Comparison of ENCODE assay signal across 1 cellular context in genomic region chr7:135386181-135386580, GRCh38.
TF ChIP-seq lines count a peak whose summit lies in the region.

No MANE protein-coding gene starts in this region.

TF ChIP-seq in GM23338, 12 proteins besides CTCF, POLR2A, EP300 and RAD21 (continued from another document):
- TF ChIP-seq, protein P1, sequence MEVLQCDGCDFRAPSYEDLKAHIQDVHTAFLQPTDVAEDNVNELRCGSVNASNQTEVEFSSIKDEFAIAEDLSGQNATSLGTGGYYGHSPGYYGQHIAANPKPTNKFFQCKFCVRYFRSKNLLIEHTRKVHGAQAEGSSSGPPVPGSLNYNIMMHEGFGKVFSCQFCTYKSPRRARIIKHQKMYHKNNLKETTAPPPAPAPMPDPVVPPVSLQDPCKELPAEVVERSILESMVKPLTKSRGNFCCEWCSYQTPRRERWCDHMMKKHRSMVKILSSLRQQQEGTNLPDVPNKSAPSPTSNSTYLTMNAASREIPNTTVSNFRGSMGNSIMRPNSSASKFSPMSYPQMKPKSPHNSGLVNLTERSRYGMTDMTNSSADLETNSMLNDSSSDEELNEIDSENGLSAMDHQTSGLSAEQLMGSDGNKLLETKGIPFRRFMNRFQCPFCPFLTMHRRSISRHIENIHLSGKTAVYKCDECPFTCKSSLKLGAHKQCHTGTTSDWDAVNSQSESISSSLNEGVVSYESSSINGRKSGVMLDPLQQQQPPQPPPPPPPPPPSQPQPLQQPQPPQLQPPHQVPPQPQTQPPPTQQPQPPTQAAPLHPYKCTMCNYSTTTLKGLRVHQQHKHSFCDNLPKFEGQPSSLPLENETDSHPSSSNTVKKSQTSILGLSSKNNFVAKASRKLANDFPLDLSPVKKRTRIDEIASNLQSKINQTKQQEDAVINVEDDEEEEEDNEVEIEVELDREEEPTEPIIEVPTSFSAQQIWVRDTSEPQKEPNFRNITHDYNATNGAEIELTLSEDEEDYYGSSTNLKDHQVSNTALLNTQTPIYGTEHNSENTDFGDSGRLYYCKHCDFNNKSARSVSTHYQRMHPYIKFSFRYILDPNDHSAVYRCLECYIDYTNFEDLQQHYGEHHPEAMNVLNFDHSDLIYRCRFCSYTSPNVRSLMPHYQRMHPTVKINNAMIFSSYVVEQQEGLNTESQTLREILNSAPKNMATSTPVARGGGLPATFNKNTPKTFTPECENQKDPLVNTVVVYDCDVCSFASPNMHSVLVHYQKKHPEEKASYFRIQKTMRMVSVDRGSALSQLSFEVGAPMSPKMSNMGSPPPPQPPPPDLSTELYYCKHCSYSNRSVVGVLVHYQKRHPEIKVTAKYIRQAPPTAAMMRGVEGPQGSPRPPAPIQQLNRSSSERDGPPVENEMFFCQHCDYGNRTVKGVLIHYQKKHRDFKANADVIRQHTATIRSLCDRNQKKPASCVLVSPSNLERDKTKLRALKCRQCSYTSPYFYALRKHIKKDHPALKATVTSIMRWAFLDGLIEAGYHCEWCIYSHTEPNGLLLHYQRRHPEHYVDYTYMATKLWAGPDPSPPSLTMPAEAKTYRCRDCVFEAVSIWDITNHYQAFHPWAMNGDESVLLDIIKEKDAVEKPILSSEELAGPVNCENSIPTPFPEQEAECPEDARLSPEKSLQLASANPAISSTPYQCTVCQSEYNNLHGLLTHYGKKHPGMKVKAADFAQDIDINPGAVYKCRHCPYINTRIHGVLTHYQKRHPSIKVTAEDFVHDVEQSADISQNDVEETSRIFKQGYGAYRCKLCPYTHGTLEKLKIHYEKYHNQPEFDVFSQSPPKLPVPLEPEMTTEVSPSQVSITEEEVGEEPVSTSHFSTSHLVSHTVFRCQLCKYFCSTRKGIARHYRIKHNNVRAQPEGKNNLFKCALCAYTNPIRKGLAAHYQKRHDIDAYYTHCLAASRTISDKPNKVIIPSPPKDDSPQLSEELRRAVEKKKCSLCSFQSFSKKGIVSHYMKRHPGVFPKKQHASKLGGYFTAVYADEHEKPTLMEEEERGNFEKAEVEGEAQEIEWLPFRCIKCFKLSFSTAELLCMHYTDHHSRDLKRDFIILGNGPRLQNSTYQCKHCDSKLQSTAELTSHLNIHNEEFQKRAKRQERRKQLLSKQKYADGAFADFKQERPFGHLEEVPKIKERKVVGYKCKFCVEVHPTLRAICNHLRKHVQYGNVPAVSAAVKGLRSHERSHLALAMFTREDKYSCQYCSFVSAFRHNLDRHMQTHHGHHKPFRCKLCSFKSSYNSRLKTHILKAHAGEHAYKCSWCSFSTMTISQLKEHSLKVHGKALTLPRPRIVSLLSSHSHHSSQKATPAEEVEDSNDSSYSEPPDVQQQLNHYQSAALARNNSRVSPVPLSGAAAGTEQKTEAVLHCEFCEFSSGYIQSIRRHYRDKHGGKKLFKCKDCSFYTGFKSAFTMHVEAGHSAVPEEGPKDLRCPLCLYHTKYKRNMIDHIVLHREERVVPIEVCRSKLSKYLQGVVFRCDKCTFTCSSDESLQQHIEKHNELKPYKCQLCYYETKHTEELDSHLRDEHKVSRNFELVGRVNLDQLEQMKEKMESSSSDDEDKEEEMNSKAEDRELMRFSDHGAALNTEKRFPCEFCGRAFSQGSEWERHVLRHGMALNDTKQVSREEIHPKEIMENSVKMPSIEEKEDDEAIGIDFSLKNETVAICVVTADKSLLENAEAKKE (CRISPR knock-in tag; IDR thresholded peaks at IDR 0.05) = no peak
- TF ChIP-seq EZH2phosphoT487 (IDR thresholded peaks at IDR 0.05; ENCODE audit: unreplicated experiment) (no peak), STAT1 (IDR thresholded peaks at IDR 0.05; ENCODE audit: unreplicated experiment) (no peak), CREB1 (CRISPR knock-in tag; IDR thresholded peaks at IDR 0.05; ENCODE audit: low read depth) (no peak), ZNF114 (CRISPR knock-in tag; IDR thresholded peaks at IDR 0.05) (no peak), JUNB (IDR thresholded peaks at IDR 0.05; ENCODE audit: unreplicated experiment) (no peak), ZNF331 (CRISPR knock-in tag; IDR thresholded peaks at IDR 0.05; ENCODE audit: low read depth) (no peak)
- TF ChIP-seq, protein P2, sequence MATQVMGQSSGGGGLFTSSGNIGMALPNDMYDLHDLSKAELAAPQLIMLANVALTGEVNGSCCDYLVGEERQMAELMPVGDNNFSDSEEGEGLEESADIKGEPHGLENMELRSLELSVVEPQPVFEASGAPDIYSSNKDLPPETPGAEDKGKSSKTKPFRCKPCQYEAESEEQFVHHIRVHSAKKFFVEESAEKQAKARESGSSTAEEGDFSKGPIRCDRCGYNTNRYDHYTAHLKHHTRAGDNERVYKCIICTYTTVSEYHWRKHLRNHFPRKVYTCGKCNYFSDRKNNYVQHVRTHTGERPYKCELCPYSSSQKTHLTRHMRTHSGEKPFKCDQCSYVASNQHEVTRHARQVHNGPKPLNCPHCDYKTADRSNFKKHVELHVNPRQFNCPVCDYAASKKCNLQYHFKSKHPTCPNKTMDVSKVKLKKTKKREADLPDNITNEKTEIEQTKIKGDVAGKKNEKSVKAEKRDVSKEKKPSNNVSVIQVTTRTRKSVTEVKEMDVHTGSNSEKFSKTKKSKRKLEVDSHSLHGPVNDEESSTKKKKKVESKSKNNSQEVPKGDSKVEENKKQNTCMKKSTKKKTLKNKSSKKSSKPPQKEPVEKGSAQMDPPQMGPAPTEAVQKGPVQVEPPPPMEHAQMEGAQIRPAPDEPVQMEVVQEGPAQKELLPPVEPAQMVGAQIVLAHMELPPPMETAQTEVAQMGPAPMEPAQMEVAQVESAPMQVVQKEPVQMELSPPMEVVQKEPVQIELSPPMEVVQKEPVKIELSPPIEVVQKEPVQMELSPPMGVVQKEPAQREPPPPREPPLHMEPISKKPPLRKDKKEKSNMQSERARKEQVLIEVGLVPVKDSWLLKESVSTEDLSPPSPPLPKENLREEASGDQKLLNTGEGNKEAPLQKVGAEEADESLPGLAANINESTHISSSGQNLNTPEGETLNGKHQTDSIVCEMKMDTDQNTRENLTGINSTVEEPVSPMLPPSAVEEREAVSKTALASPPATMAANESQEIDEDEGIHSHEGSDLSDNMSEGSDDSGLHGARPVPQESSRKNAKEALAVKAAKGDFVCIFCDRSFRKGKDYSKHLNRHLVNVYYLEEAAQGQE (IDR thresholded peaks at IDR 0.05; ENCODE audit: unreplicated experiment) = no peak
- TF ChIP-seq, protein P3, sequence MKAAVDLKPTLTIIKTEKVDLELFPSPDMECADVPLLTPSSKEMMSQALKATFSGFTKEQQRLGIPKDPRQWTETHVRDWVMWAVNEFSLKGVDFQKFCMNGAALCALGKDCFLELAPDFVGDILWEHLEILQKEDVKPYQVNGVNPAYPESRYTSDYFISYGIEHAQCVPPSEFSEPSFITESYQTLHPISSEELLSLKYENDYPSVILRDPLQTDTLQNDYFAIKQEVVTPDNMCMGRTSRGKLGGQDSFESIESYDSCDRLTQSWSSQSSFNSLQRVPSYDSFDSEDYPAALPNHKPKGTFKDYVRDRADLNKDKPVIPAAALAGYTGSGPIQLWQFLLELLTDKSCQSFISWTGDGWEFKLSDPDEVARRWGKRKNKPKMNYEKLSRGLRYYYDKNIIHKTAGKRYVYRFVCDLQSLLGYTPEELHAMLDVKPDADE (IDR thresholded peaks at IDR 0.05) = no peak
